24 cellular contexts compared by ENCODE assay signal in genomic region chr4:76060506-76060905, GRCh38. TPM values are rescaled to one million over a fixed set of nuclear protein-coding genes. Genes with fewer than 3 reads are reported as not detected.
DNase-seq lines count a peak whose midpoint lies in the region; ATAC-seq lines count a peak whose summit lies in the region.
"Had no signal": no experiment of that assay in that cellular context is flagged by ENCODE, and none has a peak within 500 bp of the region (broad histone marks: within the 10 kb centered on the region; RNA-seq: fewer than 3 reads in every experiment).

No MANE protein-coding gene starts in this region.

- no peak for DNase-seq in stimulated activated naive CD8-positive, alpha-beta T cell treated with anti-CD3 and anti-CD28 coated beads, Interleukin-15, Interleukin-2, amounts not matched to agents 100 U/mL and 50 U/mL, for 24 hours
- DNase-seq in NOMO-1 treated with DMSO at 0.1 percent for 48 hours (lab: John Stamatoyannopoulos, UW; ENCODE audit: unreplicated experiment) (peak; percentile 62), mesenteric fat pad (ENCODE audit: low spot score) (no peak)
- DNase-seq in naive thymus-derived CD8-positive, alpha-beta T cell: no peak
- DNase-seq: activated CD4-positive, CD25-positive, alpha-beta regulatory T cell; activated CD8-positive, alpha-beta T cell treated with anti-CD3 and anti-CD28 coated beads, Interleukin-2, amount 10 ng/mL, durations not matched to agents 7 days and 5 days; CD8-positive, alpha-beta memory T cell; DMS53; GDM1; left lung; midbrain; MM.1S; NCI-H187 treated with DMSO at 0.1 percent for 48 hours; NCI-H526 treated with DMSO at 0.1 percent for 48 hours; uterus had no signal

- no peaks in the 10 kb centered on the region for H3K9me3 Mint-ChIP-seq in stimulated activated naive CD8-positive, alpha-beta T cell treated with anti-CD3 and anti-CD28 coated beads, Interleukin-15, Interleukin-2, amounts not matched to agents 100 ng/mL and 50 ng/mL, for 24 hours
- H3K9me3 Mint-ChIP-seq in activated T-helper 17 cell treated with anti-CD3 and anti-CD28 coated beads, Interleukin-2, amount 50 U/mL, for 72 hours: no peaks in the 10 kb centered on the region
- H3K9me3 Mint-ChIP-seq in naive thymus-derived CD8-positive, alpha-beta T cell: no peaks in the 10 kb centered on the region
- H3K9me3 Mint-ChIP-seq: CD8-positive, alpha-beta memory T cell had no signal

- POLR2A ChIA-PET in naive thymus-derived CD8-positive, alpha-beta T cell (lab: Charles Lee): no interaction called here

- no peak overlapping the region for H3K4me3 Mint-ChIP-seq in stimulated activated naive CD8-positive, alpha-beta T cell treated with anti-CD3 and anti-CD28 coated beads, Interleukin-15, Interleukin-2, amounts not matched to agents 100 ng/mL and 50 ng/mL, for 24 hours
- peak overlapping the region; percentile 49 for H3K4me3 Mint-ChIP-seq in activated T-helper 17 cell treated with anti-CD3 and anti-CD28 coated beads, Interleukin-2, amount 50 U/mL, for 72 hours
- no peak overlapping the region for H3K4me3 Mint-ChIP-seq in naive thymus-derived CD8-positive, alpha-beta T cell
- H3K4me3 Mint-ChIP-seq: activated CD8-positive, alpha-beta T cell treated with anti-CD3 and anti-CD28 coated beads, Interleukin-2, amount 10 ng/mL, durations not matched to agents 7 days and 5 days; activated naive CD8-positive, alpha-beta T cell; CD8-positive, alpha-beta memory T cell had no signal

- H3K27me3 Mint-ChIP-seq in stimulated activated naive CD8-positive, alpha-beta T cell treated with anti-CD3 and anti-CD28 coated beads, Interleukin-15, Interleukin-2, amounts not matched to agents 100 ng/mL and 50 ng/mL, for 24 hours: peaks cover 28% of the 10 kb centered on the region
- peaks cover 5% of the 10 kb centered on the region for H3K27me3 Mint-ChIP-seq in activated T-helper 17 cell treated with anti-CD3 and anti-CD28 coated beads, Interleukin-2, amount 50 U/mL, for 72 hours
- peaks cover 7 to 19% (median 11%) of the 10 kb centered on the region in 5 donors for H3K27me3 Mint-ChIP-seq in naive thymus-derived CD8-positive, alpha-beta T cell

- peaks cover 56% of the 10 kb centered on the region for H3K4me1 Mint-ChIP-seq in stimulated activated naive CD8-positive, alpha-beta T cell treated with anti-CD3 and anti-CD28 coated beads, Interleukin-15, Interleukin-2, amounts not matched to agents 100 ng/mL and 50 ng/mL, for 24 hours (ENCODE audit: low read depth)
- peaks cover 21% of the 10 kb centered on the region for H3K4me1 Mint-ChIP-seq in activated T-helper 17 cell treated with anti-CD3 and anti-CD28 coated beads, Interleukin-2, amount 50 U/mL, for 72 hours
- H3K4me1 Mint-ChIP-seq in naive thymus-derived CD8-positive, alpha-beta T cell: peaks cover 0 to 17% (median 0%) of the 10 kb centered on the region in 4 donors
- H3K4me1 Mint-ChIP-seq: CD8-positive, alpha-beta memory T cell had no signal

- H3K27ac Mint-ChIP-seq in stimulated activated naive CD8-positive, alpha-beta T cell treated with anti-CD3 and anti-CD28 coated beads, Interleukin-15, Interleukin-2, amounts not matched to agents 100 ng/mL and 50 ng/mL, for 24 hours: peak overlapping the region; percentile 80
- H3K27ac Mint-ChIP-seq in activated T-helper 17 cell treated with anti-CD3 and anti-CD28 coated beads, Interleukin-2, amount 50 U/mL, for 72 hours: no peak overlapping the region
- no peak overlapping the region for H3K27ac Mint-ChIP-seq in naive thymus-derived CD8-positive, alpha-beta T cell
- H3K27ac Mint-ChIP-seq: activated CD8-positive, alpha-beta T cell treated with anti-CD3 and anti-CD28 coated beads, Interleukin-2, amount 10 ng/mL, durations not matched to agents 7 days and 5 days; CD8-positive, alpha-beta memory T cell had no signal

- no peaks in the 10 kb centered on the region for H3K36me3 Mint-ChIP-seq in stimulated activated naive CD8-positive, alpha-beta T cell treated with anti-CD3 and anti-CD28 coated beads, Interleukin-15, Interleukin-2, amounts not matched to agents 100 ng/mL and 50 ng/mL, for 24 hours (ENCODE audit: low read depth)
- H3K36me3 Mint-ChIP-seq in activated T-helper 17 cell treated with anti-CD3 and anti-CD28 coated beads, Interleukin-2, amount 50 U/mL, for 72 hours (ENCODE audit: low read depth): no peaks in the 10 kb centered on the region
- H3K36me3 Mint-ChIP-seq in naive thymus-derived CD8-positive, alpha-beta T cell: no peaks in the 10 kb centered on the region
- H3K36me3 Mint-ChIP-seq: activated naive CD8-positive, alpha-beta T cell; CD8-positive, alpha-beta memory T cell had no signal

- ATAC-seq in stimulated activated naive CD8-positive, alpha-beta T cell treated with anti-CD3 and anti-CD28 coated beads, Interleukin-15, Interleukin-2, amounts not matched to agents 100 U/mL and 50 U/mL, for 24 hours: no peak
- ATAC-seq in activated T-helper 17 cell treated with anti-CD3 and anti-CD28 coated beads, Interleukin-2, amount 50 U/mL, for 72 hours (replicated peaks): no peak
- ATAC-seq in naive thymus-derived CD8-positive, alpha-beta T cell: no peak
- no peak for ATAC-seq in GM21381 (IDR thresholded peaks at IDR 0.05; ENCODE audit: unreplicated experiment)
- ATAC-seq: activated CD8-positive, alpha-beta T cell treated with anti-CD3 and anti-CD28 coated beads, Interleukin-2, amount 10 ng/mL, durations not matched to agents 7 days and 5 days; K562 had no signal

RNA-seq across cellular contexts. Expression of gene ART3, which starts 14.0 kb away (rescaled TPM):
- total RNA-seq in activated T-helper 17 cell treated with anti-CD3 and anti-CD28 coated beads, Interleukin-2, amount 50 U/mL, for 72 hours: 1 to 10 TPM in 1 of 2 donors, under 1 TPM in 1; 0.80 to 1.6 TPM
- not detected for total RNA-seq in mesenteric fat pad
- total RNA-seq in naive thymus-derived CD8-positive, alpha-beta T cell: not detected
- not detected for polyA plus RNA-seq in naive thymus-derived CD8-positive, alpha-beta T cell
- total RNA-seq: activated CD8-positive, alpha-beta T cell treated with anti-CD3 and anti-CD28 coated beads, Interleukin-2, amount 10 ng/mL, durations not matched to agents 7 days and 5 days; CD8-positive, alpha-beta memory T cell; cerebellum; left lung had no signal
- polyA plus RNA-seq: CD8-positive, alpha-beta memory T cell had no signal

RNA-seq across cellular contexts. Expression of gene CXCL11, which starts 24.6 kb away (rescaled TPM):
- total RNA-seq in activated T-helper 17 cell treated with anti-CD3 and anti-CD28 coated beads, Interleukin-2, amount 50 U/mL, for 72 hours: not detected
- not detected for total RNA-seq in mesenteric fat pad
- total RNA-seq in naive thymus-derived CD8-positive, alpha-beta T cell: not detected
- polyA plus RNA-seq in naive thymus-derived CD8-positive, alpha-beta T cell: not detected
- total RNA-seq: activated CD8-positive, alpha-beta T cell treated with anti-CD3 and anti-CD28 coated beads, Interleukin-2, amount 10 ng/mL, durations not matched to agents 7 days and 5 days; cerebellum; SJSA1 had no signal
- polyA plus RNA-seq: CD8-positive, alpha-beta memory T cell had no signal

RNA-seq across cellular contexts. Expression of gene CXCL10, which starts 37.2 kb away (rescaled TPM):
- total RNA-seq in activated T-helper 17 cell treated with anti-CD3 and anti-CD28 coated beads, Interleukin-2, amount 50 U/mL, for 72 hours: 1 to 10 TPM; 1.1 to 3.3 TPM
- total RNA-seq in mesenteric fat pad: 0.39 TPM
- not detected for total RNA-seq in naive thymus-derived CD8-positive, alpha-beta T cell
- not detected for polyA plus RNA-seq in naive thymus-derived CD8-positive, alpha-beta T cell
- total RNA-seq: activated CD8-positive, alpha-beta T cell treated with anti-CD3 and anti-CD28 coated beads, Interleukin-2, amount 10 ng/mL, durations not matched to agents 7 days and 5 days; suprapubic skin had no signal
- polyA plus RNA-seq: CD8-positive, alpha-beta memory T cell; neural cell had no signal

RNA-seq across cellular contexts. Expression of gene CXCL9, which starts 53.2 kb away (rescaled TPM):
- total RNA-seq in activated T-helper 17 cell treated with anti-CD3 and anti-CD28 coated beads, Interleukin-2, amount 50 U/mL, for 72 hours: 1 to 10 TPM in 1 of 2 donors, under 1 TPM in 1; 0.45 to 3.4 TPM
- 0.16 TPM for total RNA-seq in mesenteric fat pad
- not detected for total RNA-seq in naive thymus-derived CD8-positive, alpha-beta T cell
- polyA plus RNA-seq in naive thymus-derived CD8-positive, alpha-beta T cell: not detected
- total RNA-seq: activated CD8-positive, alpha-beta T cell treated with anti-CD3 and anti-CD28 coated beads, Interleukin-2, amount 10 ng/mL, durations not matched to agents 7 days and 5 days; cerebellum; K562; SJSA1 had no signal
- polyA plus RNA-seq: CD8-positive, alpha-beta memory T cell; K562; neural cell had no signal
